In genomic region chr1:117068580-117068979, GRCh38 we compare ENCODE assay signal across 17 cellular contexts. TPM values are rescaled to one million over a fixed set of nuclear protein-coding genes. Genes with fewer than 3 reads are reported as not detected.
A peak's percentile ranks its signal among the peaks of the same experiment; 100 is the strongest.
DNase-seq lines count a peak whose midpoint lies in the region; ATAC-seq, FAIRE-seq and TF ChIP-seq lines count a peak whose summit lies in the region.
"Had no signal": no experiment of that assay in that cellular context is flagged by ENCODE, and none has a peak within 500 bp of the region (broad histone marks: within the 10 kb centered on the region; RNA-seq: fewer than 3 reads in every experiment).

No MANE protein-coding gene starts in this region.

- CTCF ChIA-PET in K562 (lab: Yijun Ruan, JAX; ENCODE audit: low intra/inter-chr PET ratio), result interaction anchor here (0.7 to 4.5 kb wide), 5 partner anchors 25 to 605 kb away, joined by 3 to 44 read pairs (median 4); no protein-coding TSS in a partner anchor

- no peak for FAIRE-seq in K562 (lab: Jason Lieb, UNC)
- FAIRE-seq: A549, GM12891, GM18507, H1 had no signal

- H3K27me3 Mint-ChIP-seq in CD14-positive monocyte (ENCODE audit: low read depth in 3 of 3), result no peaks in the 10 kb centered on the region

- BruUV-seq in K562 (replicated peaks; lab: Mats Ljungman, UMichigan), result no TSS peak

- H3K14ac ChIP-seq in mesenchymal stem cell (ENCODE audit: low read length in 2 of 2), result no peak overlapping the region

- POLR2A ChIA-PET in K562 (lab: Yijun Ruan, JAX), result interaction anchor here (0.6 to 1.5 kb wide), 4 partner anchors 8 to 73 kb away, joined by 3 to 4 read pairs (median 3); no protein-coding TSS in a partner anchor

- H2BK120ac ChIP-seq in mesenchymal stem cell (ENCODE audit: low read depth, low read length), result no peak overlapping the region

- H3K23ac ChIP-seq in mesenchymal stem cell (ENCODE audit: low read length in 2 of 2), result peak overlapping the region in 1 of 2 experiments; percentile 67

- whole genome bisulfite sequencing in K562 (ENCODE audit: insufficient coverage, low coverage, missing lambda C conversion rate), result 85% methylated on average over 5 of the region's 5 CpGs
- WGBS in mesenchymal stem cell, result 96% methylated on average over 3 of the region's 5 CpGs

- peak overlapping the region in 1 of 7 donors; percentile 5 for H3K27ac Mint-ChIP-seq in CD14-positive monocyte

- peaks cover 25% of the 10 kb centered on the region; the same call in 2 of the 3 replicates for H3K79me2 ChIP-seq in K562 (ENCODE audit: control insufficient read depth, insufficient read depth, low read length)

- H3K4me2 ChIP-seq in K562 (ENCODE audit: insufficient read depth, low read length) (no peak overlapping the region), mesenchymal stem cell (ENCODE audit: low read length, poor library complexity, severe bottlenecking) (no peak overlapping the region)
- H3K4me2 ChIP-seq: A549, BLaER1 had no signal

- H3K4me1 ChIP-seq in K562 (replicated peaks in 1 of 2; ENCODE audit: control insufficient read depth in 2 of 2, insufficient read depth in 2 of 2, low read length in 2 of 2), result no peaks in the 10 kb centered on the region; a peak in 1 of 5 replicates
- H3K4me1 ChIP-seq in mesenchymal stem cell (ENCODE audit: control insufficient read depth, insufficient read depth, low read depth, low read length), result no peaks in the 10 kb centered on the region
- H3K4me1 ChIP-seq: A549, BLaER1 had no signal

- intact Hi-C loops in K562 (cut with micrococcal nuclease) (loop anchor here (1.0 to 10.0 kb wide), 4 partner anchors 60 to 826 kb away; no protein-coding TSS in a partner anchor), sciatic nerve (cut with DNase I) (no loop called here), CD14-positive monocyte (cut with micrococcal nuclease) (loop anchor here in 1 of 2 donors (10.0 kb wide), 1 partner anchor 826 kb away; no protein-coding TSS in a partner anchor)

- no peaks in the 10 kb centered on the region for H3K9me1 ChIP-seq in K562 (ENCODE audit: control insufficient read depth, insufficient read depth, low read length)

- 0 out of 2 replicates have a peak, but pooled peaks cover 6% of the 10 kb centered on the region for H4K20me1 ChIP-seq in K562 (replicated peaks; ENCODE audit: control insufficient read depth, insufficient read depth, low read length)

- H3K4me3 ChIP-seq in K562 (no peak overlapping the region), mesenchymal stem cell (ENCODE audit: insufficient read depth in 1 of 2, low read depth in 1 of 2, low read length in 2 of 2) (no peak overlapping the region)
- H3K4me3 ChIP-seq: A549, BLaER1 had no signal

- no peak overlapping the region for H3K9ac ChIP-seq in K562 (ENCODE audit: insufficient read depth in 1 of 2, low read depth in 2 of 2, low read length in 2 of 2)
- no peak overlapping the region for H3K9ac ChIP-seq in mesenchymal stem cell (ENCODE audit: low read length)
- H3K9ac ChIP-seq: BLaER1 had no signal

- TF ChIP-seq POLR2A in K562 (conservative IDR thresholded peaks at IDR 0.05), result no peak

- DNase-seq in Ammon's horn (ENCODE audit: low spot score) (peak; percentile 46), K562 (ENCODE audit: extremely low read depth in 1 of 4, low spot score in 3 of 4) (no peak), mesenchymal stem cell (no peak), sciatic nerve (ENCODE audit: low spot score) (no peak), HCEC 1CT (no peak), CD14-positive monocyte (ENCODE audit: low spot score) (no peak)
- DNase-seq: Calu3; CD8-positive, alpha-beta T cell; H9 had no signal

- no peak for TF ChIP-seq RAD21 in K562 (CRISPR knock-in tag; conservative IDR thresholded peaks at IDR 0.05 in 1 of 2, IDR thresholded peaks at IDR 0.05 in 1 of 2)

- peak overlapping the region; percentile 65 for H2BK15ac ChIP-seq in mesenchymal stem cell (ENCODE audit: low read depth, poor library complexity, severe bottlenecking)

- peaks cover 40 to 67% of the 10 kb centered on the region in 2 donors for H3K36me3 Mint-ChIP-seq in CD14-positive monocyte

- no peak overlapping the region for H3K18ac ChIP-seq in mesenchymal stem cell (ENCODE audit: low read depth in 1 of 2, low read length in 2 of 2)

- H3K9me3 ChIP-seq in K562 (replicated peaks; ENCODE audit: control insufficient read depth, insufficient read depth, low read depth, low read length), result no peaks in the 10 kb centered on the region
- H3K9me3 ChIP-seq in mesenchymal stem cell (ENCODE audit: control insufficient read depth, low read length), result no peaks in the 10 kb centered on the region
- H3K9me3 ChIP-seq: A549, BLaER1 had no signal

- ATAC-seq in K562, result peak; percentile 34; the same call in 2 of the 3 replicates
- ATAC-seq in sciatic nerve, result peak; percentile 36
- no peak for ATAC-seq in GM19467 (IDR thresholded peaks at IDR 0.05; ENCODE audit: unreplicated experiment)

- TF ChIP-seq CTCF in K562 (IDR thresholded peaks at IDR 0.05 in 2 of 3, conservative IDR thresholded peaks at IDR 0.05 in 1 of 3; ENCODE audit: insufficient read depth in 2 of 3, low read depth in 1 of 3, low read length in 3 of 3) (no peak), CD14-positive monocyte (IDR thresholded peaks at IDR 0.05) (no peak)

- H3K27ac ChIP-seq in K562 (ENCODE audit: extremely low read depth, low read depth, low read length) (no peak overlapping the region), mesenchymal stem cell (ENCODE audit: low read length, poor library complexity, severe bottlenecking) (no peak overlapping the region)
- H3K27ac ChIP-seq: 22Rv1, A549, BLaER1, HL-60 had no signal

- H2AFZ ChIP-seq in K562 (ENCODE audit: low read depth, low read length) (no peak overlapping the region), mesenchymal stem cell (ENCODE audit: low read depth, low read length) (no peak overlapping the region)

- peaks cover 75% of the 10 kb centered on the region for H3K36me3 ChIP-seq in K562 (ENCODE audit: control insufficient read depth, insufficient read depth, low read length)
- H3K36me3 ChIP-seq in mesenchymal stem cell (ENCODE audit: control insufficient read depth in 1 of 2, insufficient read depth in 2 of 2, low read depth in 1 of 2, low read length in 2 of 2), result peaks cover 0 to 3% of the 10 kb centered on the region in 2 experiments

- H3K27me3 ChIP-seq in K562 (ENCODE audit: control insufficient read depth in 2 of 2, insufficient read depth in 2 of 2, low read length in 2 of 2) (no peaks in the 10 kb centered on the region), mesenchymal stem cell (ENCODE audit: control insufficient read depth in 1 of 2, insufficient read depth in 1 of 2, low read length in 2 of 2) (no peaks in the 10 kb centered on the region)
- H3K27me3 ChIP-seq: BLaER1 had no signal

- no peak overlapping the region for H2AK5ac ChIP-seq in mesenchymal stem cell (ENCODE audit: low read length, severe bottlenecking)

- H4K8ac ChIP-seq in mesenchymal stem cell (ENCODE audit: low read length), result peak overlapping the region; percentile 83

- in situ Hi-C loops in K562 (cut with MboI), result no loop called here

- no peak overlapping the region for H3K4me3 Mint-ChIP-seq in CD14-positive monocyte
- H3K4me3 Mint-ChIP-seq: CD8-positive, alpha-beta T cell had no signal

- no peak for TF ChIP-seq EP300 in K562 (IDR thresholded peaks at IDR 0.05; ENCODE audit: low read length)

- no peaks in the 10 kb centered on the region for H3K9me3 Mint-ChIP-seq in CD14-positive monocyte
- H3K9me3 Mint-ChIP-seq: CD8-positive, alpha-beta T cell; H9 had no signal

- H3K4ac ChIP-seq in mesenchymal stem cell (ENCODE audit: low read depth in 1 of 2, low read length in 2 of 2), result no peak overlapping the region

- H3K4me1 Mint-ChIP-seq in CD14-positive monocyte, result peaks cover 3% of the 10 kb centered on the region
- H3K4me1 Mint-ChIP-seq: H9 had no signal

- peak overlapping the region in 1 of 2 experiments; percentile 69 for H2BK12ac ChIP-seq in mesenchymal stem cell (ENCODE audit: low read length in 2 of 2)

- H2BK5ac ChIP-seq in mesenchymal stem cell (ENCODE audit: low read depth, low read length, poor library complexity, severe bottlenecking), result no peak overlapping the region

- no peak overlapping the region for H4K91ac ChIP-seq in mesenchymal stem cell (ENCODE audit: low read length)

- H3K79me1 ChIP-seq in mesenchymal stem cell (replicated peaks; ENCODE audit: low read length, poor library complexity, severe bottlenecking), result peaks cover 20% of the 10 kb centered on the region

RNA-seq across cellular contexts. Expression of gene TTF2, which starts 8.5 kb away (rescaled TPM):
- total RNA-seq in K562 (2011; cell fraction: chromatin; rRNA removed; ENCODE audit: low replicate concordance), result 122 and 267 TPM in 2 replicates
- 62.4 and 74.7 TPM in 2 replicates for total RNA-seq in K562 (2011; cell fraction: nucleolus; rRNA removed)
- total RNA-seq in K562 (2011; cell fraction: nucleoplasm; rRNA removed), result 84.3 and 104 TPM in 2 replicates
- 36.1 and 36.2 TPM in 2 replicates for total RNA-seq in K562 (2014; rRNA removed)
- total RNA-seq in K562 (2014; rRNA removed; fragmentation: Illumina TruSeq; extraction: Trizol), result 61.5 and 69.2 TPM in 2 replicates
- 40.0 and 46.1 TPM in 2 replicates for total RNA-seq in K562 (2015; rRNA removed; fragmentation: Illumina TruSeq; extraction: Trizol)
- total RNA-seq in K562 (2021), result 62.5 and 63.3 TPM in 2 replicates
- polyA plus RNA-seq in K562 (2011; rRNA removed), result 71.1 and 77.3 TPM in 2 replicates
- 24.3 and 30.5 TPM in 2 replicates for polyA plus RNA-seq in K562 (2011; cell fraction: cytosol; rRNA removed)
- polyA plus RNA-seq in K562 (2011; cell fraction: nucleus; rRNA removed), result 108 and 124 TPM in 2 replicates
- 32.8 and 42.0 TPM in 2 replicates for polyA plus RNA-seq in K562 (2012)
- polyA plus RNA-seq in K562 (2014; fragmentation: Illumina TruSeq; extraction: Trizol), result 36.0 and 42.1 TPM in 2 replicates
- polyA plus RNA-seq in K562 (2014; fragmentation: Nextera tagmentation; extraction: Ambion mirVana), result 10 to 100 TPM in 1 of 2 experiments, 1 to 10 TPM in 1; 9.4 to 10.5 TPM
- 36.6 and 41.3 TPM in 2 replicates for polyA plus RNA-seq in K562 (2014; rRNA removed)
- 55.0 and 68.2 TPM in 2 replicates for polyA minus RNA-seq in K562 (2011; rRNA and poly(A)+ RNA removed)
- 30.9 and 39.0 TPM in 2 replicates for polyA minus RNA-seq in K562 (2011; cell fraction: cytosol; rRNA and poly(A)+ RNA removed)
- 48.9 and 88.3 TPM in 2 replicates for polyA minus RNA-seq in K562 (2011; cell fraction: nucleus; rRNA and poly(A)+ RNA removed)
- 5.1 TPM for polyA plus RNA-seq in mesenchymal stem cell (2013, experiment 1 of 2)
- polyA plus RNA-seq in mesenchymal stem cell (2013, experiment 2 of 2), result 6.3 TPM
- total RNA-seq in sciatic nerve, result 15.3 TPM
- 1 to 10 TPM; 5.6 to 8.0 TPM for polyA plus RNA-seq in CD14-positive monocyte

RNA-seq across cellular contexts. Expression of gene TRIM45, which starts 53.0 kb away (rescaled TPM):
- 7.6 and 8.0 TPM in 2 replicates for total RNA-seq in K562 (2011; cell fraction: chromatin; rRNA removed; ENCODE audit: low replicate concordance)
- total RNA-seq in K562 (2011; cell fraction: nucleolus; rRNA removed), result 6.8 TPM in 2 replicates
- 7.6 and 7.9 TPM in 2 replicates for total RNA-seq in K562 (2011; cell fraction: nucleoplasm; rRNA removed)
- 1.9 and 3.1 TPM in 2 replicates for total RNA-seq in K562 (2014; rRNA removed)
- total RNA-seq in K562 (2014; rRNA removed; fragmentation: Illumina TruSeq; extraction: Trizol), result 2.5 and 3.5 TPM in 2 replicates
- 2.2 and 2.3 TPM in 2 replicates for total RNA-seq in K562 (2015; rRNA removed; fragmentation: Illumina TruSeq; extraction: Trizol)
- total RNA-seq in K562 (2021), result 3.6 and 5.3 TPM in 2 replicates
- 5.5 and 6.2 TPM in 2 replicates for polyA plus RNA-seq in K562 (2011; rRNA removed)
- 3.9 and 5.6 TPM in 2 replicates for polyA plus RNA-seq in K562 (2011; cell fraction: cytosol; rRNA removed)
- 13.0 and 17.4 TPM in 2 replicates for polyA plus RNA-seq in K562 (2011; cell fraction: nucleus; rRNA removed)
- polyA plus RNA-seq in K562 (2012), result 2.8 and 3.7 TPM in 2 replicates
- 3.8 and 4.1 TPM in 2 replicates for polyA plus RNA-seq in K562 (2014; fragmentation: Illumina TruSeq; extraction: Trizol)
- 1 to 10 TPM; 2.5 to 4.3 TPM for polyA plus RNA-seq in K562 (2014; fragmentation: Nextera tagmentation; extraction: Ambion mirVana)
- polyA plus RNA-seq in K562 (2014; rRNA removed), result 4.1 and 5.1 TPM in 2 replicates
- polyA minus RNA-seq in K562 (2011; rRNA and poly(A)+ RNA removed), result 2.6 and 4.2 TPM in 2 replicates
- polyA minus RNA-seq in K562 (2011; cell fraction: cytosol; rRNA and poly(A)+ RNA removed), result 1.2 and 4.9 TPM in 2 replicates
- 2.7 and 3.1 TPM in 2 replicates for polyA minus RNA-seq in K562 (2011; cell fraction: nucleus; rRNA and poly(A)+ RNA removed)
- polyA plus RNA-seq in mesenchymal stem cell (2013, experiment 1 of 2), result 1.7 TPM
- polyA plus RNA-seq in mesenchymal stem cell (2013, experiment 2 of 2), result 1.8 TPM
- total RNA-seq in sciatic nerve, result 9.0 TPM
- polyA plus RNA-seq in CD14-positive monocyte, result under 1 TPM in 1 of 2 donors, not detected in 1; 0.85 TPM
